ENCODE assay signal across 13 cellular contexts in genomic region chr19:30153326-30154210, GRCh38.
DNase-seq lines count a peak whose midpoint lies in the region; ATAC-seq and TF ChIP-seq lines count a peak whose summit lies in the region.
"Had no signal": no experiment of that assay in that cellular context is flagged by ENCODE, and none has a peak within 500 bp of the region (broad histone marks: within the 10 kb centered on the region; RNA-seq: fewer than 3 reads in every experiment).

No MANE protein-coding gene starts in this region.

- H3K4me3 Mint-ChIP-seq in activated B cell treated with CpG ODN at 0.5 μM for 24 hours = peak overlapping the region; percentile 44
- no peak overlapping the region for H3K4me3 Mint-ChIP-seq in activated naive CD8-positive, alpha-beta T cell treated with anti-CD3 and anti-CD28 coated beads, Interleukin-2, amount 50 U/mL, for 24 hours
- H3K4me3 Mint-ChIP-seq: activated CD4-positive, alpha-beta memory T cell treated with anti-CD3 and anti-CD28 coated beads for 36 hours; endodermal cell had no signal

- H3K9me3 Mint-ChIP-seq in activated B cell treated with CpG ODN at 0.5 μM for 24 hours = no peaks in the 10 kb centered on the region
- no peaks in the 10 kb centered on the region for H3K9me3 Mint-ChIP-seq in activated naive CD8-positive, alpha-beta T cell treated with anti-CD3 and anti-CD28 coated beads, Interleukin-2, amount 50 U/mL, for 24 hours
- H3K9me3 Mint-ChIP-seq: activated CD4-positive, alpha-beta memory T cell treated with anti-CD3 and anti-CD28 coated beads for 36 hours; endodermal cell had no signal

- TF ChIP-seq CTCF in activated B cell treated with CpG ODN at 0.5 μM for 24 hours (IDR thresholded peaks at IDR 0.05) = no peak

- peaks cover 20% of the 10 kb centered on the region for H3K4me1 Mint-ChIP-seq in activated B cell treated with CpG ODN at 0.5 μM for 24 hours
- H3K4me1 Mint-ChIP-seq in activated naive CD8-positive, alpha-beta T cell treated with anti-CD3 and anti-CD28 coated beads, Interleukin-2, amount 50 U/mL, for 24 hours = peaks cover 2% of the 10 kb centered on the region
- H3K4me1 Mint-ChIP-seq: endodermal cell had no signal

- H3K36me3 Mint-ChIP-seq in activated B cell treated with CpG ODN at 0.5 μM for 24 hours (ENCODE audit: low read depth) = no peaks in the 10 kb centered on the region
- H3K36me3 Mint-ChIP-seq in activated naive CD8-positive, alpha-beta T cell treated with anti-CD3 and anti-CD28 coated beads, Interleukin-2, amount 50 U/mL, for 24 hours (ENCODE audit: low read depth) = no peaks in the 10 kb centered on the region
- H3K36me3 Mint-ChIP-seq: activated CD4-positive, alpha-beta memory T cell treated with anti-CD3 and anti-CD28 coated beads for 36 hours had no signal

- peaks cover 2% of the 10 kb centered on the region for H3K27me3 Mint-ChIP-seq in activated B cell treated with CpG ODN at 0.5 μM for 24 hours
- H3K27me3 Mint-ChIP-seq in activated naive CD8-positive, alpha-beta T cell treated with anti-CD3 and anti-CD28 coated beads, Interleukin-2, amount 50 U/mL, for 24 hours = peaks cover 6% of the 10 kb centered on the region

- DNase-seq in activated B cell treated with CpG ODN at 0.5 μM for 24 hours (no peak), DMS114 treated with DMSO at 0.1 percent for 48 hours (lab: John Stamatoyannopoulos, UW; ENCODE audit: unreplicated experiment) (no peak), G401 (ENCODE audit: low spot score) (no peak), NCI-H446 treated with DMSO at 0.1 percent for 48 hours (lab: John Stamatoyannopoulos, UW) (no peak)
- DNase-seq in activated naive CD8-positive, alpha-beta T cell treated with anti-CD3 and anti-CD28 coated beads, Interleukin-2, amount 50 U/mL, for 24 hours = no peak
- DNase-seq: activated CD4-positive, alpha-beta memory T cell treated with anti-CD3 and anti-CD28 coated beads for 36 hours; DMS153; endodermal cell; NCI-H2107; SIG-M5 had no signal

- in situ Hi-C loops in G401 (cut with HindIII; ENCODE audit: low sequenced_read_pairs) = no loop called here

- ATAC-seq in GM18861 (IDR thresholded peaks at IDR 0.05; ENCODE audit: unreplicated experiment) (peak; percentile 84), GM21447 (IDR thresholded peaks at IDR 0.05; ENCODE audit: unreplicated experiment) (peak; percentile 79), HG03135 (IDR thresholded peaks at IDR 0.05; ENCODE audit: unreplicated experiment) (peak; percentile 72), activated B cell treated with CpG ODN at 0.5 μM for 24 hours (ENCODE audit: low read depth) (peak; percentile 94)
- no peak for ATAC-seq in activated naive CD8-positive, alpha-beta T cell treated with anti-CD3 and anti-CD28 coated beads, Interleukin-2, amount 50 U/mL, for 24 hours

- CTCF ChIA-PET in activated B cell treated with CpG ODN at 0.5 μM for 24 hours (lab: Charles Lee) = no interaction called here

- H3K27ac Mint-ChIP-seq in activated B cell treated with CpG ODN at 0.5 μM for 24 hours = no peak overlapping the region
- H3K27ac Mint-ChIP-seq in activated naive CD8-positive, alpha-beta T cell treated with anti-CD3 and anti-CD28 coated beads, Interleukin-2, amount 50 U/mL, for 24 hours = no peak overlapping the region
- H3K27ac Mint-ChIP-seq: activated CD4-positive, alpha-beta memory T cell treated with anti-CD3 and anti-CD28 coated beads for 36 hours; endodermal cell had no signal

- intact Hi-C loops in activated B cell treated with CpG ODN at 0.5 μM for 24 hours (cut with micrococcal nuclease) = loop anchor here (10.0 kb wide), 1 partner anchor 71 kb away; no protein-coding TSS in a partner anchor

- POLR2A ChIA-PET in activated B cell treated with CpG ODN at 0.5 μM for 24 hours (lab: Charles Lee) = interaction anchor here (0.6 kb wide), 2 partner anchors 439 to 1933 kb away, joined by 4 to 10 read pairs; no protein-coding TSS in a partner anchor
